In genomic region chr10:5684971-5685763, GRCh38 we compare ENCODE assay signal across 1 cellular context.
TF ChIP-seq lines count a peak whose summit lies in the region.

No MANE protein-coding gene starts in this region.

TF ChIP-seq in SK-N-SH, 30 proteins besides CTCF, POLR2A, EP300 and RAD21 (continued from another document):
- no peak for TF ChIP-seq PBX3 (IDR thresholded peaks at IDR 0.05)
- TF ChIP-seq GATA2 (CRISPR knock-in tag; IDR thresholded peaks at IDR 0.05): no peak
